ENCODE assay signal across 20 cellular contexts in the genomic region with DNA sequence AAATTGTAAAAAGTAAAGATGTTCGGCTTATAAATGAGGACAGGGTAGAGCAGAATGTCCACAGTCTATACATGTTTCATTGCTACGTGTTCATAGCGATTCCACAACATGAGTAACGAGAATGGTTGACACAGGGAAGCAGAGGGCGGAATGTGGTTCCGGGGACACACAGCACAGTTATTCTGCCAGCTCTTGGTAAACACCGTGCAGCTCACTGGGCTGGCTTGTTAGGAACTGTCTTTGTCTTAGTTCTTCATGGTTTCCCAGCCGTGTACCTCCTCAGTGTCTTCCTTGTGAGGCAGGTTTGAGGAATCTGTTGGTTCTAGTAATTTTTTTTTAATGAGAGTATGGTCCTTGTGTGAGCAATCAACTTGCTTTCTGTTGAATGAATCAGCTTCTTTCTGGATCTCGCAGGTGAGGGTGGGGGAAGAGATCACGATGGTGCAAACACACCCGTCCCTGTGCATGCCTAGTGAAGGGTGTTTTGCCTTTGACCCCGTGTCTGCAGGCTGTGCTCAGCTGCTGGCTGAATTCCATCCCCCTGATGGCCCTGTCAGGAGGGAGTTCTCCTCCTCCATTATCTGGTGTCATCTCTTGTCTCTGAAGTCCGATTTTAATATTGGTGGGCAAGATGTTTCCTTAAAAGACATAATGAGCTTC.
"Had no signal": no experiment of that assay in that cellular context is flagged by ENCODE, and none has a peak within 500 bp of the region (broad histone marks: within the 10 kb centered on the region; RNA-seq: fewer than 3 reads in every experiment).

No MANE protein-coding gene starts in this region.

- H3K4me3 ChIP-seq: adrenal gland, colonic mucosa, gastroesophageal sphincter, mucosa of descending colon, pancreas, upper lobe of right lung had no signal

- H3K4me1 ChIP-seq: adrenal gland, colonic mucosa, gastroesophageal sphincter, pancreas, upper lobe of right lung had no signal

- H3K9ac ChIP-seq: SK-N-SH had no signal

- H3K4me2 ChIP-seq: SK-N-SH had no signal

- H3K27ac ChIP-seq: adrenal gland, colonic mucosa, gastroesophageal sphincter, pancreas, upper lobe of right lung had no signal

- H3K27me3 ChIP-seq: adrenal gland, colonic mucosa, gastroesophageal sphincter, pancreas, upper lobe of right lung had no signal

- ATAC-seq: activated CD4-positive, alpha-beta T cell treated with anti-CD3 and anti-CD28 coated beads for 36 hours; gastroesophageal sphincter; left ventricle myocardium superior; mucosa of descending colon; naive thymus-derived CD4-positive, alpha-beta T cell; pancreas; T-cell; upper lobe of right lung had no signal

- DNase-seq: activated CD4-positive, alpha-beta memory T cell treated with anti-CD3 and anti-CD28 coated beads, Interleukin-2, amount 10 ng/mL, durations not matched to agents 7 days and 5 days; activated CD4-positive, alpha-beta T cell treated with anti-CD3 and anti-CD28 coated beads for 36 hours; activated effector memory CD4-positive, alpha-beta T cell treated with Interleukin-2 at 50 U/mL for 16 hours; activated T-cell treated with anti-CD3 and anti-CD28 coated beads, Interleukin-2, amount 50 U/mL, for 24 hours; adrenal gland; caudate nucleus; colonic mucosa; kidney; left ventricle myocardium superior; mucosa of descending colon; naive thymus-derived CD4-positive, alpha-beta T cell; pancreas; retina; SK-N-SH; stimulated activated CD4-positive, alpha-beta T cell treated with anti-CD3 and anti-CD28 coated beads, Interleukin-2, amount 100 ng/mL, for 48 hours; stimulated activated naive CD4-positive, alpha-beta T cell; T-cell; T-helper 9 cell; upper lobe of right lung had no signal

- H3K36me3 ChIP-seq: adrenal gland, colonic mucosa, pancreas, upper lobe of right lung had no signal

- H3K9me3 ChIP-seq: adrenal gland, colonic mucosa, gastroesophageal sphincter, mucosa of descending colon, pancreas, SK-N-SH, upper lobe of right lung had no signal
